Comparison of ENCODE assay signal across 8 cellular contexts in genomic region chr1:38003261-38004250, GRCh38. TPM values are rescaled to one million over a fixed set of nuclear protein-coding genes. Genes with fewer than 3 reads are reported as not detected.
DNase-seq lines count a peak whose midpoint lies in the region; ATAC-seq and TF ChIP-seq lines count a peak whose summit lies in the region.

No MANE protein-coding gene starts in this region.

- H3K4me3 ChIP-seq in SJSA1 = peak overlapping the region; percentile 82
- H3K4me3 ChIP-seq in psoas muscle = peak overlapping the region; percentile 84

- intact Hi-C loops in psoas muscle (cut with DNase I) = no loop called here

- ATAC-seq in psoas muscle (peak; percentile 58 to 68 (median 65)), GM18519 (IDR thresholded peaks at IDR 0.05; ENCODE audit: low FRiP score, unreplicated experiment) (no peak)

- TF ChIP-seq CTCF in psoas muscle (IDR thresholded peaks at IDR 0.05) = no peak

- WGBS in psoas muscle, 3 donors = 19 to 26% (median 22%) methylated on average over 8 of the region's 8 CpGs

- H3K36me3 ChIP-seq in SJSA1 (peaks cover 44% of the 10 kb centered on the region), psoas muscle (ENCODE audit: insufficient read depth in 1 of 2, low read depth in 1 of 2) (peaks cover 0 to 23% of the 10 kb centered on the region in 2 donors)

- H3K27me3 ChIP-seq in SJSA1 (replicated peaks) (no peaks in the 10 kb centered on the region), psoas muscle (ENCODE audit: insufficient read depth in 3 of 3, low read length in 2 of 3) (no peaks in the 10 kb centered on the region)

- H3K27ac ChIP-seq in SJSA1 = no peak overlapping the region
- H3K27ac ChIP-seq in psoas muscle = peak overlapping the region; percentile 98

- H3K9me3 ChIP-seq in SJSA1 (replicated peaks) (no peaks in the 10 kb centered on the region), psoas muscle (no peaks in the 10 kb centered on the region)

- DNase-seq in GF-D8 (lab: John Stamatoyannopoulos, UW) = peak; percentile 24
- no peak for DNase-seq in SJSA1 (ENCODE audit: low read depth in 1 of 2, low spot score in 2 of 2)
- peak; percentile 49 for DNase-seq in fibroblast of peridontal ligament (ENCODE audit: extremely low read depth)
- peak; percentile 78 to 93 for DNase-seq in psoas muscle
- DNase-seq in stimulated activated CD4-positive, alpha-beta T cell treated with anti-CD3 and anti-CD28 coated beads, Interleukin-4, amount 100 ng/mL, for 1 hour = no peak
- DNase-seq in DMS153 treated with DMSO at 0.1 percent for 48 hours (lab: John Stamatoyannopoulos, UW; ENCODE audit: unreplicated experiment) = no peak
- DNase-seq in 8988T = no peak

- peaks cover 62% of the 10 kb centered on the region for H3K4me1 ChIP-seq in SJSA1 (replicated peaks)
- H3K4me1 ChIP-seq in psoas muscle = peaks cover 68% of the 10 kb centered on the region

RNA-seq across cellular contexts. Expression of gene FHL3, which starts 1.8 kb away (rescaled TPM):
- total RNA-seq in SJSA1 (2014; rRNA removed; shearing (Covaris generic)) = 26.3 and 42.0 TPM in 2 replicates
- 1,000 to 10,000 TPM in 1 of 4 donors, 100 to 1,000 TPM in 3; 236 to 1,187 (median 448) TPM for total RNA-seq in psoas muscle
- polyA plus RNA-seq in psoas muscle = 100 to 1,000 TPM in 2 of 3 donors, 10 to 100 TPM in 1; 41.6 to 905 (median 582) TPM

RNA-seq across cellular contexts. Expression of gene UTP11, which starts 9.0 kb away (rescaled TPM):
- total RNA-seq in SJSA1 (2014; rRNA removed; shearing (Covaris generic)) = 84.6 and 124 TPM in 2 replicates
- 100 to 1,000 TPM in 3 of 4 donors, 10 to 100 TPM in 1; 65.2 to 210 (median 131) TPM for total RNA-seq in psoas muscle
- 100 to 1,000 TPM in 2 of 3 donors, 10 to 100 TPM in 1; 91.7 to 253 (median 163) TPM for polyA plus RNA-seq in psoas muscle

RNA-seq across cellular contexts. Expression of gene SF3A3, which starts 13.7 kb away (rescaled TPM):
- 160 and 229 TPM in 2 replicates for total RNA-seq in SJSA1 (2014; rRNA removed; shearing (Covaris generic))
- 10 to 100 TPM; 20.0 to 45.4 (median 35.0) TPM for total RNA-seq in psoas muscle
- 10 to 100 TPM; 13.0 to 35.0 (median 30.0) TPM for polyA plus RNA-seq in psoas muscle

RNA-seq across cellular contexts. Expression of gene POU3F1, which starts 43.0 kb away (rescaled TPM):
- total RNA-seq in SJSA1 (2014; rRNA removed; shearing (Covaris generic)) = 0.26 TPM in 1 of 2 replicates, not detected in the other
- under 1 TPM in 3 of 4 donors, not detected in 1; 0.12 to 0.38 (median 0.14) TPM for total RNA-seq in psoas muscle
- polyA plus RNA-seq in psoas muscle = under 1 TPM; 0.04 to 0.21 (median 0.07) TPM

RNA-seq across cellular contexts. Expression of gene INPP5B, which starts 56.7 kb away (rescaled TPM):
- total RNA-seq in SJSA1 (2014; rRNA removed; shearing (Covaris generic)) = 10.9 and 18.7 TPM in 2 replicates
- 10 to 100 TPM in 2 of 4 donors, 1 to 10 TPM in 2; 6.7 to 12.8 (median 9.3) TPM for total RNA-seq in psoas muscle
- polyA plus RNA-seq in psoas muscle = 1 to 10 TPM; 3.8 to 6.6 (median 4.5) TPM

Comparison
In these comparisons a context has a peak if more than half of its experiments do, and no peak if none do; other contexts are left out.
1. DNase-seq: peak in GF-D8 (single experiment), fibroblast of peridontal ligament (single experiment) and psoas muscle (2 of 2); none in SJSA1 (0 of 2), stimulated activated CD4-positive, alpha-beta T cell treated with anti-CD3 and anti-CD28 coated beads, Interleukin-4, amount 100 ng/mL, for 1 hour (single experiment), DMS153 treated with DMSO at 0.1 percent for 48 hours (single experiment) and 8988T (single experiment).